Comparison of ENCODE assay signal across 1 cellular context in genomic region chrX:53374222-53374820, GRCh38.
TF ChIP-seq lines count a peak whose summit lies in the region.

No MANE protein-coding gene starts in this region.

TF ChIP-seq in K562, 482 proteins besides CTCF, POLR2A, EP300 and RAD21 (continued from another document):
- TF ChIP-seq MGA (IDR thresholded peaks at IDR 0.05) (peak; percentile 91), DIDO1 (tag; IDR thresholded peaks at IDR 0.05; ENCODE audit: low read depth) (no peak), POLR2AphosphoS5 (IDR thresholded peaks at IDR 0.05; ENCODE audit: control insufficient read depth, insufficient read depth, low read depth, low read length) (peak; percentile 74), MTA3 (IDR thresholded peaks at IDR 0.05; ENCODE audit: borderline replicate concordance) (peak; percentile 58; the same call in 1 of the 2 replicates), FOSL1 (tag; conservative IDR thresholded peaks at IDR 0.05) (peak; percentile 90), E2F6 (IDR thresholded peaks at IDR 0.05; ENCODE audit: borderline replicate concordance in 1 of 2, extremely low read depth in 1 of 2, insufficient read depth in 1 of 2, insufficient read length in 1 of 2, low read depth in 1 of 2, low read length in 1 of 2, poor library complexity in 1 of 2, severe bottlenecking in 1 of 2) (peak in 1 of 2 experiments; percentile 45), HSF4 (CRISPR knock-in tag; IDR thresholded peaks at IDR 0.05; ENCODE audit: borderline replicate concordance) (no peak), MLLT1 (IDR thresholded peaks at IDR 0.05) (peak; percentile 41 to 52; a peak in 1 of 4 replicates), GABPA (tag; conservative IDR thresholded peaks at IDR 0.05; ENCODE audit: low read depth) (peak; percentile 26; the same call in 1 of the 2 replicates), NBN (IDR thresholded peaks at IDR 0.05; ENCODE audit: low read depth) (peak; percentile 82), JUND (IDR thresholded peaks at IDR 0.05; ENCODE audit: borderline replicate concordance, low read depth, low read length) (peak; percentile 25; the same call in 1 of the 2 replicates), JUND (tag; IDR thresholded peaks at IDR 0.05; ENCODE audit: borderline replicate concordance, low read depth, low read length) (peak; percentile 74; the same call in 2 of the 3 replicates), KLF13 (tag; IDR thresholded peaks at IDR 0.05; ENCODE audit: borderline replicate concordance, low read depth) (no peak), ZNF24 (IDR thresholded peaks at IDR 0.05) (peak; percentile 41; the same call in 1 of the 2 replicates), TAL1 (IDR thresholded peaks at IDR 0.05) (peak; percentile 70), ZBTB11 (CRISPR knock-in tag; IDR thresholded peaks at IDR 0.05) (peak in 1 of 3 experiments; percentile 64; a peak in 2 of 6 replicates)
